ENCODE assay signal across 8 cellular contexts in the genomic region with DNA sequence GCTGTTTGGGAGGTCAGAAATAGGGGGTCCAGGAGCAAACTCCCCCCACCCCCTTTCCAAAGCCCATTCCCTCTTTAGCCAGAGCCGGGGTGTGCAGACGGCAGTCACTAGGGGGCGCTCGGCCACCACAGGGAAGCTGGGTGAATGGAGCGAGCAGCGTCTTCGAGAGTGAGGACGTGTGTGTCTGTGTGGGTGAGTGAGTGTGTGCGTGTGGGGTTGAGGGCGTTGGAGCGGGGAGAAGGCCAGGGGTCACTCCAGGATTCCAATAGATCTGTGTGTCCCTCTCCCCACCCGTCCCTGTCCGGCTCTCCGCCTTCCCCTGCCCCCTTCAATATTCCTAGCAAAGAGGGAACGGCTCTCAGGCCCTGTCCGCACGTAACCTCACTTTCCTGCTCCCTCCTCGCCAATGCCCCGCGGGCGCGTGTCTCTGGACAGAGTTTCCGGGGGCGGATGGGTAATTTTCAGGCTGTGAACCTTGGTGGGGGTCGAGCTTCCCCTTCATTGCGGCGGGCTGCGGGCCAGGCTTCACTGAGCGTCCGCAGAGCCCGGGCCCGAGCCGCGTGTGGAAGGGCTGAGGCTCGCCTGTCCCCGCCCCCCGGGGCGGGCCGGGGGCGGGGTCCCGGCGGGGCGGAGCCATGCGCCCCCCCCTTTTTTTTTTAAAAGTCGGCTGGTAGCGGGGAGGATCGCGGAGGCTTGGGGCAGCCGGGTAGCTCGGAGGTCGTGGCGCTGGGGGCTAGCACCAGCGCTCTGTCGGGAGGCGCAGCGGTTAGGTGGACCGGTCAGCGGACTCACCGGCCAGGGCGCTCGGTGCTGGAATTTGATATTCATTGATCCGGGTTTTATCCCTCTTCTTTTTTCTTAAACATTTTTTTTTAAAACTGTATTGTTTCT. TPM values are rescaled to one million over a fixed set of nuclear protein-coding genes. Genes with fewer than 3 reads are reported as not detected.
DNase-seq lines count a peak whose midpoint lies in the region; ATAC-seq and TF ChIP-seq lines count a peak whose summit lies in the region.

A gene (plus strand): TSS at position 686 of the 891 bp plus-strand sequence.

- H3K27me3 ChIP-seq in DND-41 (ENCODE audit: insufficient read depth, low read length, poor library complexity) = peaks cover 55% of the 10 kb centered on the region
- no peaks in the 10 kb centered on the region for H3K27me3 ChIP-seq in Karpas-422 (ENCODE audit: low read length)
- H3K27me3 ChIP-seq in fibroblast of lung (ENCODE audit: control insufficient read depth, insufficient read depth, low read length) = no peaks in the 10 kb centered on the region

- H3K27ac Mint-ChIP-seq in natural killer cell = peak within 1 kb of the TSS; percentile 43 to 80

- peaks cover 48% of the 10 kb centered on the region for H3K79me2 ChIP-seq in DND-41 (ENCODE audit: insufficient read depth, low read length)
- peaks cover 43% of the 10 kb centered on the region for H3K79me2 ChIP-seq in Karpas-422 (ENCODE audit: low read length)
- peaks cover 46% of the 10 kb centered on the region for H3K79me2 ChIP-seq in fibroblast of lung (ENCODE audit: control insufficient read depth, insufficient read depth, low read length)

- H3K36me3 ChIP-seq in DND-41 (ENCODE audit: insufficient read depth, low read length) (peaks cover 32% of the 10 kb centered on the region; the same call in 1 of the 2 replicates), Karpas-422 (ENCODE audit: insufficient read depth, low read length) (no peaks in the 10 kb centered on the region), fibroblast of lung (ENCODE audit: control insufficient read depth, insufficient read depth, low read length) (no peaks in the 10 kb centered on the region)

- ATAC-seq in DND-41 (ENCODE audit: insufficient read depth, low read depth) = peak; percentile 76
- ATAC-seq in GM21737 (IDR thresholded peaks at IDR 0.05; ENCODE audit: unreplicated experiment) = peak; percentile 49
- ATAC-seq in natural killer cell = peak; percentile 79 to 92 (median 83)
- peak; percentile 72 for ATAC-seq in stimulated activated naive CD8-positive, alpha-beta T cell treated with anti-CD3 and anti-CD28 coated beads, Interleukin-15, Interleukin-2, amounts not matched to agents 100 U/mL and 50 U/mL, for 24 hours

- H3K4me1 ChIP-seq in DND-41 (ENCODE audit: insufficient read depth, low read length) = peaks cover 55% of the 10 kb centered on the region
- H3K4me1 ChIP-seq in Karpas-422 (ENCODE audit: low read length) = peaks cover 32% of the 10 kb centered on the region
- peaks cover 25% of the 10 kb centered on the region for H3K4me1 ChIP-seq in fibroblast of lung (ENCODE audit: control insufficient read depth, extremely low read depth, insufficient read depth, low read length)

- H3K9ac ChIP-seq in DND-41 (ENCODE audit: low read depth, low read length) (peak within 1 kb of the TSS; percentile 94), Karpas-422 (ENCODE audit: low read length) (peak within 1 kb of the TSS; percentile 95), fibroblast of lung (ENCODE audit: insufficient read depth, low read length) (peak within 1 kb of the TSS; percentile 94)

- no peaks in the 10 kb centered on the region for H3K36me3 Mint-ChIP-seq in natural killer cell

- TF ChIP-seq CTCF in DND-41 (IDR thresholded peaks at IDR 0.05; ENCODE audit: borderline replicate concordance, extremely low read depth, low read length, poor library complexity, severe bottlenecking) = peak; percentile 99
- TF ChIP-seq CTCF in fibroblast of lung (conservative IDR thresholded peaks at IDR 0.05 in 1 of 2, IDR thresholded peaks at IDR 0.05 in 1 of 2; ENCODE audit: low read depth in 1 of 2, low read length in 2 of 2) = peak; percentile 97 to 98
- TF ChIP-seq CTCF in natural killer cell (IDR thresholded peaks at IDR 0.05) = peak; percentile 95

- H3K27me3 Mint-ChIP-seq in natural killer cell (ENCODE audit: low read depth in 2 of 2) = peaks cover 7 to 35% of the 10 kb centered on the region in 2 donors

- H3K4me3 Mint-ChIP-seq in natural killer cell = peak within 1 kb of the TSS; percentile 97

- H3K4me3 ChIP-seq in DND-41 (ENCODE audit: low read depth in 1 of 2, low read length in 2 of 2) (peak within 1 kb of the TSS; percentile 81 to 93), Karpas-422 (ENCODE audit: low read length) (peak within 1 kb of the TSS; percentile 78), fibroblast of lung (replicated peaks in 1 of 4; ENCODE audit: control extremely low read depth in 1 of 4, insufficient read depth in 1 of 4, low read depth in 3 of 4, low read length in 4 of 4) (peak within 1 kb of the TSS; percentile 79 to 91 (median 86))

- H2AFZ ChIP-seq in DND-41 (ENCODE audit: low read depth, low read length) = peak within 1 kb of the TSS; percentile 81
- H2AFZ ChIP-seq in Karpas-422 (ENCODE audit: low read length) = peak within 1 kb of the TSS; percentile 55
- H2AFZ ChIP-seq in fibroblast of lung (ENCODE audit: low read length) = peak within 1 kb of the TSS; percentile 42

- peak within 1 kb of the TSS; percentile 98 for H3K4me2 ChIP-seq in DND-41 (ENCODE audit: insufficient read depth, low read length)
- H3K4me2 ChIP-seq in Karpas-422 (ENCODE audit: low read depth, low read length, poor library complexity, severe bottlenecking) = peak within 1 kb of the TSS; percentile 95
- H3K4me2 ChIP-seq in fibroblast of lung (ENCODE audit: extremely low read depth, insufficient read depth, low read length) = peak within 1 kb of the TSS; percentile 91

- H3K9me3 ChIP-seq in DND-41 (ENCODE audit: insufficient read depth, low read length, severe bottlenecking) (no peaks in the 10 kb centered on the region), Karpas-422 (ENCODE audit: low read length) (no peaks in the 10 kb centered on the region), fibroblast of lung (ENCODE audit: control insufficient read depth, insufficient read depth, low read depth, low read length) (no peaks in the 10 kb centered on the region)

- H4K20me1 ChIP-seq in DND-41 (ENCODE audit: insufficient read depth, low read length) (peaks cover 34% of the 10 kb centered on the region), Karpas-422 (ENCODE audit: insufficient read depth, low read depth, low read length) (no peaks in the 10 kb centered on the region; the same call in 1 of the 2 replicates), fibroblast of lung (ENCODE audit: control insufficient read depth, extremely low read depth, insufficient read depth, low read length) (no peaks in the 10 kb centered on the region)

- DNase-seq in DND-41 (peak; percentile 89), Karpas-422 (peak; percentile 95), RKO (ENCODE audit: low spot score) (peak; percentile 82), fibroblast of lung (ENCODE audit: low read depth in 2 of 2) (peak; percentile 83 to 94), natural killer cell (peak; percentile 85)
- peak; percentile 80 to 82 for DNase-seq in activated T-helper 1 cell treated with anti-CD3 and anti-CD28 coated beads, Interleukin-2, amount 50 U/mL, for 16 hours (ENCODE audit: low read depth in 1 of 2, low spot score in 1 of 2)
- peak; percentile 94 for DNase-seq in stimulated activated naive CD8-positive, alpha-beta T cell treated with anti-CD3 and anti-CD28 coated beads, Interleukin-15, Interleukin-2, amounts not matched to agents 100 U/mL and 50 U/mL, for 24 hours

- peaks cover 10 to 25% of the 10 kb centered on the region in 2 donors for H3K4me1 Mint-ChIP-seq in natural killer cell

- intact Hi-C loops in natural killer cell (cut with micrococcal nuclease) = loop anchor here (1.0 to 5.0 kb wide), 5 partner anchors 45 to 310 kb away; no protein-coding TSS in a partner anchor

- H3K9me3 Mint-ChIP-seq in natural killer cell = no peaks in the 10 kb centered on the region

- H3K9me2 ChIP-seq in Karpas-422 (replicated peaks; ENCODE audit: insufficient read depth, low read length) = no peaks in the 10 kb centered on the region

- peak within 1 kb of the TSS; percentile 74; the same call in 1 of the 2 replicates for H3K27ac ChIP-seq in DND-41 (ENCODE audit: low read length)
- peak within 1 kb of the TSS; percentile 77 for H3K27ac ChIP-seq in Karpas-422 (ENCODE audit: low read length)
- H3K27ac ChIP-seq in fibroblast of lung (ENCODE audit: insufficient read depth, low read length) = peak within 1 kb of the TSS; percentile 90

RNA-seq across cellular contexts. Expression of the gene that starts here (rescaled TPM):
- 146 and 217 TPM in 2 replicates for total RNA-seq in Karpas-422 (2014; rRNA removed; shearing (Covaris generic); ENCODE audit: low replicate concordance)
- total RNA-seq in fibroblast of lung (150 and 208 TPM in 2 replicates), natural killer cell (10 to 100 TPM in 1 of 3 donors, 1 to 10 TPM in 2; 3.6 to 27.5 (median 3.7) TPM)
- polyA plus RNA-seq in fibroblast of lung = 68.0 and 111 TPM in 2 replicates
- 51.7 and 88.6 TPM in 2 replicates for polyA plus RNA-seq in fibroblast of lung (2012)
- 529 and 674 TPM in 2 replicates for polyA minus RNA-seq in fibroblast of lung (ENCODE audit: low replicate concordance)

Comparison
In these comparisons a context has a peak if more than half of its experiments do, and no peak if none do; other contexts are left out.
1. Peak in every context shown above with its lines: DNase-seq, ATAC-seq, H3K4me3 ChIP-seq and H3K27ac ChIP-seq.